19 cellular contexts compared by ENCODE assay signal in genomic region chr3:175066617-175067415, GRCh38.
DNase-seq lines count a peak whose midpoint lies in the region; ATAC-seq and TF ChIP-seq lines count a peak whose summit lies in the region.
"Had no signal": no experiment of that assay in that cellular context is flagged by ENCODE, and none has a peak within 500 bp of the region (broad histone marks: within the 10 kb centered on the region; RNA-seq: fewer than 3 reads in every experiment).

No MANE protein-coding gene starts in this region.

- H3K9me3 ChIP-seq in upper lobe of left lung = no peaks in the 10 kb centered on the region
- H3K9me3 ChIP-seq: A549; BE2C; BLaER1 treated with 17β-estradiol and CSF1 and Interleukin-3, amounts not matched to agents 10 nM and 100 nM; HAP-1 had no signal

- WGBS in upper lobe of left lung, 2 donors = 87 to 89% methylated on average over 4 of the region's 4 CpGs

- TF ChIP-seq CTCF in fibroblast of villous mesenchyme (IDR thresholded peaks at IDR 0.05; ENCODE audit: insufficient read depth, low read depth, low read length) (no peak), upper lobe of left lung (IDR thresholded peaks at IDR 0.05) (no peak)

- H3K4me3 ChIP-seq in fibroblast of villous mesenchyme (ENCODE audit: low read depth, low read length) (no peak overlapping the region), upper lobe of left lung (no peak overlapping the region)
- H3K4me3 ChIP-seq: A549; BLaER1 treated with 17β-estradiol and CSF1 and Interleukin-3, amounts not matched to agents 10 nM and 100 nM; HAP-1 had no signal

- ATAC-seq in upper lobe of left lung (ENCODE audit: low FRiP score in 2 of 2) = no peak
- ATAC-seq: A549 had no signal

- H3K36me3 ChIP-seq in upper lobe of left lung = no peaks in the 10 kb centered on the region
- H3K36me3 ChIP-seq: BE2C; BLaER1 treated with 17β-estradiol and CSF1 and Interleukin-3, amounts not matched to agents 10 nM and 100 nM; HAP-1 had no signal

- no peak for TF ChIP-seq POLR2A in upper lobe of left lung (IDR thresholded peaks at IDR 0.05)

- DNase-seq in EH (ENCODE audit: low read depth) (peak; percentile 84), M059J (ENCODE audit: low read depth) (peak; percentile 72), fibroblast of villous mesenchyme (ENCODE audit: low read depth) (peak; percentile 86), NCI-H2171 (lab: John Stamatoyannopoulos, UW) (no peak), upper lobe of left lung (no peak), NCI-H2171 treated with DMSO at 0.1 percent for 48 hours (lab: John Stamatoyannopoulos, UW) (no peak)
- DNase-seq: 8988T; ACHN; AML-193; BE2C; CD4-positive, alpha-beta T cell; CD8-positive, alpha-beta memory T cell; DMS 273 treated with DMSO at 0.1 percent for 48 hours; DMS79; GOT3; HFFc6 had no signal

- H3K4me1 ChIP-seq in upper lobe of left lung = no peaks in the 10 kb centered on the region
- H3K4me1 ChIP-seq: A549; BE2C; BLaER1 treated with 17β-estradiol and CSF1 and Interleukin-3, amounts not matched to agents 10 nM and 100 nM; HAP-1 had no signal

- no peak overlapping the region for H3K27ac ChIP-seq in upper lobe of left lung
- H3K27ac ChIP-seq: A549; BLaER1 treated with 17β-estradiol and CSF1 and Interleukin-3, amounts not matched to agents 10 nM and 100 nM had no signal

- H3K27me3 ChIP-seq in upper lobe of left lung = no peaks in the 10 kb centered on the region
- H3K27me3 ChIP-seq: BE2C; BLaER1 treated with 17β-estradiol and CSF1 and Interleukin-3, amounts not matched to agents 10 nM and 100 nM had no signal

- TF ChIP-seq EP300 in upper lobe of left lung (IDR thresholded peaks at IDR 0.05) = no peak

Comparison
In these comparisons a context has a peak if more than half of its experiments do, and no peak if none do; other contexts are left out.
1. DNase-seq: peak in EH (single experiment), M059J (single experiment) and fibroblast of villous mesenchyme (single experiment); none in NCI-H2171 (single experiment), upper lobe of left lung (0 of 2) and NCI-H2171 treated with DMSO at 0.1 percent for 48 hours (single experiment).